1 cellular context compared by ENCODE assay signal in genomic region chr16:21599994-21600773, GRCh38.
TF ChIP-seq lines count a peak whose summit lies in the region.

No MANE protein-coding gene starts in this region.

TF ChIP-seq in HepG2, 621 proteins besides CTCF, POLR2A, EP300 and RAD21 (continued from another document and continues in another):
- TF ChIP-seq ZNF281 (CRISPR knock-in tag; IDR thresholded peaks at IDR 0.05; ENCODE audit: borderline replicate concordance) (no peak), ZNF232 (CRISPR knock-in tag; IDR thresholded peaks at IDR 0.05; ENCODE audit: borderline replicate concordance) (no peak), GTF2F1 (IDR thresholded peaks at IDR 0.05; ENCODE audit: low read length) (no peak), CHD2 (IDR thresholded peaks at IDR 0.05; ENCODE audit: low read depth, low read length) (no peak), TERF1 (CRISPR knock-in tag; IDR thresholded peaks at IDR 0.05) (no peak), CHCHD3 (CRISPR knock-in tag; IDR thresholded peaks at IDR 0.05) (no peak), PCBP2 (optimal IDR thresholded peaks at IDR 0.05; ENCODE audit: low read depth, low read length, poor library complexity, severe bottlenecking) (no peak), KDM3A (CRISPR knock-in tag; IDR thresholded peaks at IDR 0.05; ENCODE audit: low read depth) (no peak), MNT (IDR thresholded peaks at IDR 0.05) (no peak), IRF1 (CRISPR knock-in tag; IDR thresholded peaks at IDR 0.05; ENCODE audit: low read depth) (no peak), CENPBD1 (CRISPR knock-in tag; IDR thresholded peaks at IDR 0.05; ENCODE audit: borderline replicate concordance, low read depth) (no peak), MBD4 (IDR thresholded peaks at IDR 0.05; ENCODE audit: borderline replicate concordance, low read length) (no peak), MXI1 (IDR thresholded peaks at IDR 0.05; ENCODE audit: borderline replicate concordance, low read depth, low read length) (no peak), RFXANK (CRISPR knock-in tag; IDR thresholded peaks at IDR 0.05) (no peak), SRSF9 (IDR thresholded peaks at IDR 0.05; ENCODE audit: borderline replicate concordance, insufficient read depth, low read depth, low read length, poor library complexity, severe bottlenecking) (no peak), PHF21A (CRISPR knock-in tag; IDR thresholded peaks at IDR 0.05) (no peak), STAT5B (CRISPR knock-in tag; IDR thresholded peaks at IDR 0.05) (no peak), ZBTB20 (CRISPR knock-in tag; IDR thresholded peaks at IDR 0.05; ENCODE audit: borderline replicate concordance, low read depth) (no peak), BRD4 (CRISPR knock-in tag; IDR thresholded peaks at IDR 0.05) (no peak), ZNF441 (CRISPR knock-in tag; IDR thresholded peaks at IDR 0.05; ENCODE audit: borderline replicate concordance) (no peak), PHF5A (CRISPR knock-in tag; IDR thresholded peaks at IDR 0.05; ENCODE audit: low read depth, unreplicated experiment) (no peak), SP4 (CRISPR knock-in tag; IDR thresholded peaks at IDR 0.05) (no peak), PITX1 (CRISPR knock-in tag; IDR thresholded peaks at IDR 0.05) (0 out of 2 replicates have a peak, but pooled peaks have one; percentile 13), ZKSCAN5 (CRISPR knock-in tag; IDR thresholded peaks at IDR 0.05) (no peak), ZSCAN25 (CRISPR knock-in tag; IDR thresholded peaks at IDR 0.05) (0 out of 2 replicates have a peak, but pooled peaks have one; percentile 16), ZBTB26 (CRISPR knock-in tag; IDR thresholded peaks at IDR 0.05; ENCODE audit: borderline replicate concordance) (no peak), ZNF770 (CRISPR knock-in tag; IDR thresholded peaks at IDR 0.05) (no peak), MLXIP (CRISPR knock-in tag; IDR thresholded peaks at IDR 0.05; ENCODE audit: borderline replicate concordance) (no peak), ZNF607 (CRISPR knock-in tag; IDR thresholded peaks at IDR 0.05; ENCODE audit: borderline replicate concordance) (no peak), RFX1 (IDR thresholded peaks at IDR 0.05) (no peak), ZBTB1 (CRISPR knock-in tag; IDR thresholded peaks at IDR 0.05; ENCODE audit: borderline replicate concordance) (no peak), SMARCE1 (IDR thresholded peaks at IDR 0.05; ENCODE audit: borderline replicate concordance) (no peak), GPBP1L1 (CRISPR knock-in tag; IDR thresholded peaks at IDR 0.05) (no peak), ZNF772 (CRISPR knock-in tag; IDR thresholded peaks at IDR 0.05) (no peak), ERF (CRISPR knock-in tag; IDR thresholded peaks at IDR 0.05) (peak; percentile 31; the same call in 1 of the 2 replicates), ZBTB43 (CRISPR knock-in tag; conservative IDR thresholded peaks at IDR 0.05) (no peak), E2F2 (CRISPR knock-in tag; IDR thresholded peaks at IDR 0.05; ENCODE audit: borderline replicate concordance) (no peak), ZSCAN21 (CRISPR knock-in tag; IDR thresholded peaks at IDR 0.05; ENCODE audit: borderline replicate concordance) (no peak), TBX2 (CRISPR knock-in tag; IDR thresholded peaks at IDR 0.05; ENCODE audit: borderline replicate concordance) (no peak), SALL2 (CRISPR knock-in tag; IDR thresholded peaks at IDR 0.05) (no peak), SRY (CRISPR knock-in tag; IDR thresholded peaks at IDR 0.05) (no peak), ZMYM4 (CRISPR knock-in tag; IDR thresholded peaks at IDR 0.05) (no peak), ZNF556 (CRISPR knock-in tag; IDR thresholded peaks at IDR 0.05; ENCODE audit: borderline replicate concordance) (0 out of 2 replicates have a peak, but pooled peaks have one; percentile 81)
